In the genomic region with DNA sequence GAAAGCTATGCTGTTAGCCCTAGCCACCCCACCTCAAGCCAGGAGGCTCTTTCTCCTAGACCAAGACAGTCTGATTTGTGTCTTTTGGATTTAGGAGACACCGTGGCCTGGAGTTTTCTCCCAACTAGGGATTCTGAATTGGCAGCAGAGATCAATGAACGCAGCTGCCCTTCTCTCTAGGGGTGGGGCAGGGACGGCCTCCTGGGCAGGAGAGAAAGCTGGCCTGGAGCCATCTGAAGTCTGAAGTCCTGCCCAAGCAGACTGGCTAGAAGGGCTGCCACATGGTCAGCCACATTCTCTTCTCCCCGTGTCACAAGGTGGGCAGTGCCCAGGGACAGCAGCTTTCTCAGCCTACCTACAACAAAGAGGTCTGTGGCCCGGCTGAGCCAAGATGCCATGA, we compare ENCODE assay signal across 2 cellular contexts.
TF ChIP-seq lines count a peak whose summit lies in the region.

No MANE protein-coding gene starts in this region.

TF ChIP-seq in GM12878, 131 proteins besides CTCF, POLR2A, EP300 and RAD21:
- TF ChIP-seq NR2F1 (conservative IDR thresholded peaks at IDR 0.05) (no peak), SMAD5 (IDR thresholded peaks at IDR 0.05; ENCODE audit: low read depth) (no peak), CBFB (IDR thresholded peaks at IDR 0.05; ENCODE audit: low read depth) (no peak), CHD2 (IDR thresholded peaks at IDR 0.05; ENCODE audit: borderline replicate concordance, low read depth, low read length) (no peak), BCL11A (IDR thresholded peaks at IDR 0.05; ENCODE audit: low read depth, low read length) (no peak), SREBF2 (IDR thresholded peaks at IDR 0.05; ENCODE audit: low read length) (no peak), SUZ12 (IDR thresholded peaks at IDR 0.05; ENCODE audit: unreplicated experiment) (no peak), FOS (IDR thresholded peaks at IDR 0.05; ENCODE audit: borderline replicate concordance, extremely low read depth, insufficient read length) (no peak), CREB1 (IDR thresholded peaks at IDR 0.05; ENCODE audit: low read depth) (no peak), BACH1 (IDR thresholded peaks at IDR 0.05; ENCODE audit: borderline replicate concordance) (no peak), ATF7 (IDR thresholded peaks at IDR 0.05; ENCODE audit: low read depth) (no peak), JUND (IDR thresholded peaks at IDR 0.05; ENCODE audit: low read depth, low read length) (no peak), HDGF (IDR thresholded peaks at IDR 0.05) (no peak), YY1 (IDR thresholded peaks at IDR 0.05; ENCODE audit: low read depth, low read length) (no peak), KDM1A (IDR thresholded peaks at IDR 0.05; ENCODE audit: borderline replicate concordance) (no peak), WRNIP1 (IDR thresholded peaks at IDR 0.05; ENCODE audit: borderline replicate concordance, low read depth, low read length) (no peak), LARP7 (IDR thresholded peaks at IDR 0.05) (no peak)
- TF ChIP-seq, protein P1, sequence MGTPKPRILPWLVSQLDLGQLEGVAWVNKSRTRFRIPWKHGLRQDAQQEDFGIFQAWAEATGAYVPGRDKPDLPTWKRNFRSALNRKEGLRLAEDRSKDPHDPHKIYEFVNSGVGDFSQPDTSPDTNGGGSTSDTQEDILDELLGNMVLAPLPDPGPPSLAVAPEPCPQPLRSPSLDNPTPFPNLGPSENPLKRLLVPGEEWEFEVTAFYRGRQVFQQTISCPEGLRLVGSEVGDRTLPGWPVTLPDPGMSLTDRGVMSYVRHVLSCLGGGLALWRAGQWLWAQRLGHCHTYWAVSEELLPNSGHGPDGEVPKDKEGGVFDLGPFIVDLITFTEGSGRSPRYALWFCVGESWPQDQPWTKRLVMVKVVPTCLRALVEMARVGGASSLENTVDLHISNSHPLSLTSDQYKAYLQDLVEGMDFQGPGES (IDR thresholded peaks at IDR 0.05), result no peak
- TF ChIP-seq, protein P2, sequence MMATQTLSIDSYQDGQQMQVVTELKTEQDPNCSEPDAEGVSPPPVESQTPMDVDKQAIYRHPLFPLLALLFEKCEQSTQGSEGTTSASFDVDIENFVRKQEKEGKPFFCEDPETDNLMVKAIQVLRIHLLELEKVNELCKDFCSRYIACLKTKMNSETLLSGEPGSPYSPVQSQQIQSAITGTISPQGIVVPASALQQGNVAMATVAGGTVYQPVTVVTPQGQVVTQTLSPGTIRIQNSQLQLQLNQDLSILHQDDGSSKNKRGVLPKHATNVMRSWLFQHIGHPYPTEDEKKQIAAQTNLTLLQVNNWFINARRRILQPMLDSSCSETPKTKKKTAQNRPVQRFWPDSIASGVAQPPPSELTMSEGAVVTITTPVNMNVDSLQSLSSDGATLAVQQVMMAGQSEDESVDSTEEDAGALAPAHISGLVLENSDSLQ (IDR thresholded peaks at IDR 0.05), result no peak
- TF ChIP-seq, protein P3, sequence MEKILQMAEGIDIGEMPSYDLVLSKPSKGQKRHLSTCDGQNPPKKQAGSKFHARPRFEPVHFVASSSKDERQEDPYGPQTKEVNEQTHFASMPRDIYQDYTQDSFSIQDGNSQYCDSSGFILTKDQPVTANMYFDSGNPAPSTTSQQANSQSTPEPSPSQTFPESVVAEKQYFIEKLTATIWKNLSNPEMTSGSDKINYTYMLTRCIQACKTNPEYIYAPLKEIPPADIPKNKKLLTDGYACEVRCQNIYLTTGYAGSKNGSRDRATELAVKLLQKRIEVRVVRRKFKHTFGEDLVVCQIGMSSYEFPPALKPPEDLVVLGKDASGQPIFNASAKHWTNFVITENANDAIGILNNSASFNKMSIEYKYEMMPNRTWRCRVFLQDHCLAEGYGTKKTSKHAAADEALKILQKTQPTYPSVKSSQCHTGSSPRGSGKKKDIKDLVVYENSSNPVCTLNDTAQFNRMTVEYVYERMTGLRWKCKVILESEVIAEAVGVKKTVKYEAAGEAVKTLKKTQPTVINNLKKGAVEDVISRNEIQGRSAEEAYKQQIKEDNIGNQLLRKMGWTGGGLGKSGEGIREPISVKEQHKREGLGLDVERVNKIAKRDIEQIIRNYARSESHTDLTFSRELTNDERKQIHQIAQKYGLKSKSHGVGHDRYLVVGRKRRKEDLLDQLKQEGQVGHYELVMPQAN (conservative IDR thresholded peaks at IDR 0.05), result no peak

TF ChIP-seq in liver, 16 proteins besides CTCF, POLR2A, EP300 and RAD21:
- TF ChIP-seq RXRA (IDR thresholded peaks at IDR 0.05), result peak; percentile 65 to 73
- TF ChIP-seq HNF4G (IDR thresholded peaks at IDR 0.05), result peak; percentile 34
- TF ChIP-seq SP1 (IDR thresholded peaks at IDR 0.05), result peak; percentile 25
- TF ChIP-seq, protein P4, sequence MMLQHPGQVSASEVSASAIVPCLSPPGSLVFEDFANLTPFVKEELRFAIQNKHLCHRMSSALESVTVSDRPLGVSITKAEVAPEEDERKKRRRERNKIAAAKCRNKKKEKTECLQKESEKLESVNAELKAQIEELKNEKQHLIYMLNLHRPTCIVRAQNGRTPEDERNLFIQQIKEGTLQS (IDR thresholded peaks at IDR 0.05), result no peak
- peak; percentile 34 for TF ChIP-seq YY1 (IDR thresholded peaks at IDR 0.05)
- peak; percentile 65 to 68 for TF ChIP-seq HNF4A (conservative IDR thresholded peaks at IDR 0.05)
- no peak for TF ChIP-seq NR2F2 (IDR thresholded peaks at IDR 0.05)
